Comparison of ENCODE assay signal across 9 cellular contexts in genomic region chr19:18202759-18203407, GRCh38. TPM values are rescaled to one million over a fixed set of nuclear protein-coding genes. Genes with fewer than 3 reads are reported as not detected.
DNase-seq lines count a peak whose midpoint lies in the region; ATAC-seq and TF ChIP-seq lines count a peak whose summit lies in the region.
"Had no signal": no experiment of that assay in that cellular context is flagged by ENCODE, and none has a peak within 500 bp of the region (broad histone marks: within the 10 kb centered on the region; RNA-seq: fewer than 3 reads in every experiment).

No MANE protein-coding gene starts in this region.

- TF ChIP-seq CTCF in SK-N-SH (IDR thresholded peaks at IDR 0.05) (peak; percentile 44), upper lobe of right lung (IDR thresholded peaks at IDR 0.05) (peak; percentile 37)

- H3K36me3 ChIP-seq in SK-N-SH (replicated peaks in 1 of 2; ENCODE audit: control insufficient read depth in 1 of 2, insufficient read depth in 2 of 2, low read length in 1 of 2) (peaks cover 0 to 5% of the 10 kb centered on the region in 2 experiments), upper lobe of right lung (peaks cover 6% of the 10 kb centered on the region)

- TF ChIP-seq RAD21 in SK-N-SH (IDR thresholded peaks at IDR 0.05; ENCODE audit: low read length), result peak; percentile 52; the same call in 1 of the 2 replicates

- H3K27me3 ChIP-seq in SK-N-SH (ENCODE audit: insufficient read depth) (no peaks in the 10 kb centered on the region), upper lobe of right lung (no peaks in the 10 kb centered on the region)

- DNase-seq in activated T-cell treated with anti-CD3 and anti-CD28 coated beads, Interleukin-2, amount 50 U/mL, for 1 hour, result peak; percentile 46
- DNase-seq in activated T-cell treated with anti-CD3 and anti-CD28 coated beads for 4 hours (no peak), SK-N-SH (peak; percentile 70), dermis blood vessel endothelial cell (peak; percentile 14), midbrain (lab: John Stamatoyannopoulos, UW) (peak; percentile 45), upper lobe of right lung (peak; percentile 77), dedifferentiated amniotic fluid mesenchymal stem cell (ENCODE audit: extremely low spot score) (no peak), globus pallidus (ENCODE audit: low spot score) (no peak)

- POLR2A ChIA-PET in SK-N-SH (lab: Yijun Ruan, JAX), result interaction anchor here (2.1 kb wide), 1 partner anchor 10 kb away, joined by 5 read pairs; the partner anchor contains the start of gene MPV17L2

- H3K9ac ChIP-seq in SK-N-SH, result no peak overlapping the region; the same call in 1 of the 2 replicates

- H3K4me3 ChIP-seq in SK-N-SH (ENCODE audit: low read depth in 2 of 2, low read length in 1 of 2) (peak overlapping the region; percentile 71 to 82), upper lobe of right lung (peak overlapping the region; percentile 58)

- H3K79me2 ChIP-seq in SK-N-SH (ENCODE audit: insufficient read depth), result no peaks in the 10 kb centered on the region

- H2AFZ ChIP-seq in SK-N-SH (ENCODE audit: low read depth), result peak overlapping the region; percentile 71; the same call in 1 of the 2 replicates

- 52% methylated on average over 3 of the region's 33 CpGs for WGBS in SK-N-SH (ENCODE audit: low lambda C conversion rate)

- H3K4me2 ChIP-seq in SK-N-SH, result peak overlapping the region; percentile 94

- intact Hi-C loops in upper lobe of right lung (cut with DNase I), result loop anchor here (10.0 kb wide), 1 partner anchor 52 kb away; a partner anchor contains a TSS

- H3K4me1 ChIP-seq in SK-N-SH (ENCODE audit: control insufficient read depth in 1 of 2, insufficient read depth in 2 of 2, low read depth in 1 of 2, low read length in 1 of 2) (peaks cover 4 to 17% of the 10 kb centered on the region in 2 experiments; a peak in 2 of 4 replicates), upper lobe of right lung (peaks cover 21% of the 10 kb centered on the region)

- no peak for ATAC-seq in upper lobe of right lung

- H3K9me3 ChIP-seq in SK-N-SH, result no peaks in the 10 kb centered on the region
- H3K9me3 ChIP-seq in upper lobe of right lung, result no peaks in the 10 kb centered on the region

- H4K20me1 ChIP-seq in SK-N-SH (ENCODE audit: insufficient read depth), result no peaks in the 10 kb centered on the region

- H3K9me2 ChIP-seq in SK-N-SH, result no peaks in the 10 kb centered on the region

- no peaks in the 10 kb centered on the region for H3F3A ChIP-seq in SK-N-SH (replicated peaks; ENCODE audit: insufficient read depth)

- CTCF ChIA-PET in SK-N-SH (lab: Yijun Ruan, JAX), result interaction anchor here (1.1 to 20.7 kb wide), 9 partner anchors 10 to 195 kb away, joined by 3 to 505 read pairs (median 6); partner anchors contain the start of genes ARRDC2, JUND, MPV17L2 and PDE4C

- no peak overlapping the region for H3K27ac ChIP-seq in SK-N-SH (ENCODE audit: low read depth in 2 of 2, low read length in 1 of 2)
- H3K27ac ChIP-seq in upper lobe of right lung, result no peak overlapping the region
- H3K27ac ChIP-seq: epithelial cell of prostate had no signal

- TF ChIP-seq EP300 in SK-N-SH (IDR thresholded peaks at IDR 0.05; ENCODE audit: borderline replicate concordance in 1 of 2, low read depth in 1 of 2, low read length in 1 of 2), result no peak

TF ChIP-seq in SK-N-SH, 30 proteins besides CTCF, POLR2A, EP300 and RAD21 (continues in another document):
- no peak for TF ChIP-seq MEF2A (IDR thresholded peaks at IDR 0.05; ENCODE audit: borderline replicate concordance, low read depth)
- TF ChIP-seq FOSL2 (IDR thresholded peaks at IDR 0.05; ENCODE audit: borderline replicate concordance, low read depth), result no peak
- TF ChIP-seq, protein P1, sequence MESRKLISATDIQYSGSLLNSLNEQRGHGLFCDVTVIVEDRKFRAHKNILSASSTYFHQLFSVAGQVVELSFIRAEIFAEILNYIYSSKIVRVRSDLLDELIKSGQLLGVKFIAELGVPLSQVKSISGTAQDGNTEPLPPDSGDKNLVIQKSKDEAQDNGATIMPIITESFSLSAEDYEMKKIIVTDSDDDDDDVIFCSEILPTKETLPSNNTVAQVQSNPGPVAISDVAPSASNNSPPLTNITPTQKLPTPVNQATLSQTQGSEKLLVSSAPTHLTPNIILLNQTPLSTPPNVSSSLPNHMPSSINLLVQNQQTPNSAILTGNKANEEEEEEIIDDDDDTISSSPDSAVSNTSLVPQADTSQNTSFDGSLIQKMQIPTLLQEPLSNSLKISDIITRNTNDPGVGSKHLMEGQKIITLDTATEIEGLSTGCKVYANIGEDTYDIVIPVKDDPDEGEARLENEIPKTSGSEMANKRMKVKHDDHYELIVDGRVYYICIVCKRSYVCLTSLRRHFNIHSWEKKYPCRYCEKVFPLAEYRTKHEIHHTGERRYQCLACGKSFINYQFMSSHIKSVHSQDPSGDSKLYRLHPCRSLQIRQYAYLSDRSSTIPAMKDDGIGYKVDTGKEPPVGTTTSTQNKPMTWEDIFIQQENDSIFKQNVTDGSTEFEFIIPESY (IDR thresholded peaks at IDR 0.05; ENCODE audit: borderline replicate concordance, low read depth), result no peak
- no peak for TF ChIP-seq RXRA (IDR thresholded peaks at IDR 0.05; ENCODE audit: borderline replicate concordance, low read depth)
- TF ChIP-seq GATA2 (CRISPR knock-in tag; IDR thresholded peaks at IDR 0.05), result no peak
- TF ChIP-seq SMC3 (IDR thresholded peaks at IDR 0.05; ENCODE audit: low read depth, low read length), result peak; percentile 39
- no peak for TF ChIP-seq RCOR1 (IDR thresholded peaks at IDR 0.05; ENCODE audit: low read length)
- TF ChIP-seq YY1 (IDR thresholded peaks at IDR 0.05; ENCODE audit: low read depth), result no peak
- no peak for TF ChIP-seq JUND (IDR thresholded peaks at IDR 0.05)
- TF ChIP-seq IRF3 (IDR thresholded peaks at IDR 0.05; ENCODE audit: low read depth, low read length), result no peak
- TF ChIP-seq FOXJ3 (CRISPR knock-in tag; IDR thresholded peaks at IDR 0.05), result no peak
- TF ChIP-seq MXI1 (IDR thresholded peaks at IDR 0.05; ENCODE audit: low read depth, low read length), result peak; percentile 83
- TF ChIP-seq TEAD4 (IDR thresholded peaks at IDR 0.05; ENCODE audit: borderline replicate concordance, insufficient read depth), result no peak
- TF ChIP-seq POLR2AphosphoS5 (IDR thresholded peaks at IDR 0.05; ENCODE audit: low read depth, low read length), result no peak
- no peak for TF ChIP-seq NFIC (IDR thresholded peaks at IDR 0.05; ENCODE audit: borderline replicate concordance)

RNA-seq across cellular contexts. Expression of gene RAB3A, which starts 1.0 kb away (rescaled TPM):
- 9.1 and 9.7 TPM in 2 replicates for polyA plus RNA-seq in SK-N-SH (2012; rRNA removed)
- polyA plus RNA-seq in SK-N-SH (2012; cell fraction: cytosol; rRNA removed), result 7.7 and 10.0 TPM in 2 replicates
- polyA plus RNA-seq in SK-N-SH (2012; cell fraction: nucleus; rRNA removed), result 13.1 and 19.6 TPM in 2 replicates
- total RNA-seq in dermis blood vessel endothelial cell (0.17 and 0.93 TPM in 2 replicates), upper lobe of right lung (1.9 TPM)

RNA-seq across cellular contexts. Expression of gene MPV17L2, which starts 9.9 kb away (rescaled TPM):
- polyA plus RNA-seq in SK-N-SH (2012; rRNA removed), result 17.5 and 20.6 TPM in 2 replicates
- 9.7 and 13.5 TPM in 2 replicates for polyA plus RNA-seq in SK-N-SH (2012; cell fraction: cytosol; rRNA removed)
- 8.2 and 8.6 TPM in 2 replicates for polyA plus RNA-seq in SK-N-SH (2012; cell fraction: nucleus; rRNA removed)
- total RNA-seq in dermis blood vessel endothelial cell (15.3 and 19.3 TPM in 2 replicates), upper lobe of right lung (8.2 TPM)

RNA-seq across cellular contexts. Expression of gene PDE4C, which starts 23.4 kb away (rescaled TPM):
- polyA plus RNA-seq in SK-N-SH (2012; rRNA removed), result 0.36 and 1.0 TPM in 2 replicates
- polyA plus RNA-seq in SK-N-SH (2012; cell fraction: cytosol; rRNA removed), result 0.05 and 0.26 TPM in 2 replicates
- polyA plus RNA-seq in SK-N-SH (2012; cell fraction: nucleus; rRNA removed), result 4.1 and 8.2 TPM in 2 replicates
- total RNA-seq in dermis blood vessel endothelial cell (0.28 and 0.51 TPM in 2 replicates), upper lobe of right lung (7.6 TPM)

RNA-seq across cellular contexts. Expression of gene IFI30, which starts 29.3 kb away (rescaled TPM):
- polyA plus RNA-seq in SK-N-SH (2012; rRNA removed), result 10.7 and 11.6 TPM in 2 replicates
- polyA plus RNA-seq in SK-N-SH (2012; cell fraction: cytosol; rRNA removed), result 4.4 and 6.7 TPM in 2 replicates
- polyA plus RNA-seq in SK-N-SH (2012; cell fraction: nucleus; rRNA removed), result 4.5 and 5.5 TPM in 2 replicates
- total RNA-seq in dermis blood vessel endothelial cell, result 8.0 and 8.5 TPM in 2 replicates
- 554 TPM for total RNA-seq in upper lobe of right lung

RNA-seq across cellular contexts. Expression of gene PIK3R2, which starts 49.9 kb away (rescaled TPM):
- 27.5 and 36.6 TPM in 2 replicates for polyA plus RNA-seq in SK-N-SH (2012; rRNA removed)
- 17.4 and 30.3 TPM in 2 replicates for polyA plus RNA-seq in SK-N-SH (2012; cell fraction: cytosol; rRNA removed)
- polyA plus RNA-seq in SK-N-SH (2012; cell fraction: nucleus; rRNA removed), result 52.1 and 53.0 TPM in 2 replicates
- total RNA-seq in dermis blood vessel endothelial cell (4.8 and 9.7 TPM in 2 replicates), upper lobe of right lung (24.2 TPM)

Comparison
In these comparisons a context has a peak if more than half of its experiments do, and no peak if none do; other contexts are left out.
1. DNase-seq: peak in activated T-cell treated with anti-CD3 and anti-CD28 coated beads, Interleukin-2, amount 50 U/mL, for 1 hour (single experiment), SK-N-SH (single experiment), dermis blood vessel endothelial cell (single experiment), midbrain (single experiment) and upper lobe of right lung (single experiment); none in activated T-cell treated with anti-CD3 and anti-CD28 coated beads for 4 hours (single experiment), dedifferentiated amniotic fluid mesenchymal stem cell (single experiment) and globus pallidus (single experiment).